In genomic region chr17:77579717-77580116, GRCh38 we compare ENCODE assay signal across 15 cellular contexts.
DNase-seq lines count a peak whose midpoint lies in the region; ATAC-seq and TF ChIP-seq lines count a peak whose summit lies in the region.
"Had no signal": no experiment of that assay in that cellular context is flagged by ENCODE, and none has a peak within 500 bp of the region (broad histone marks: within the 10 kb centered on the region; RNA-seq: fewer than 3 reads in every experiment).

No MANE protein-coding gene starts in this region.

- peak; percentile 71 to 86 for ATAC-seq in lower lobe of right lung
- ATAC-seq: mucosa of descending colon had no signal

- H3K36me3 ChIP-seq in BLaER1 treated with 17β-estradiol and CSF1 and Interleukin-3, amounts not matched to agents 10 nM and 100 nM, result no peaks in the 10 kb centered on the region
- H3K36me3 ChIP-seq in Karpas-422 (ENCODE audit: insufficient read depth, low read length) (no peaks in the 10 kb centered on the region), lower lobe of right lung (no peaks in the 10 kb centered on the region)

- DNase-seq in Karpas-422, result peak; percentile 46
- DNase-seq in OCI-M1 (lab: John Stamatoyannopoulos, UW), result peak; percentile 90
- peak; percentile 28 for DNase-seq in lower lobe of right lung
- no peak for DNase-seq in GM03348 (ENCODE audit: low spot score)
- DNase-seq in GM20000 (ENCODE audit: low spot score), result no peak
- DNase-seq in NCI-H526 (lab: John Stamatoyannopoulos, UW), result no peak
- no peak for DNase-seq in glomerular visceral epithelial cell (ENCODE audit: extremely low spot score)
- DNase-seq: anterior cingulate cortex; erythroblast; NCI-H1105 treated with DMSO at 0.1 percent for 48 hours; NCI-H526 treated with DMSO at 0.1 percent for 48 hours; stimulated activated CD4-positive, alpha-beta T cell treated with anti-CD3 and anti-CD28 coated beads, Interleukin-4, amount 100 ng/mL, for 1 hour had no signal

- H3K27ac ChIP-seq in BLaER1 treated with 17β-estradiol and CSF1 and Interleukin-3, amounts not matched to agents 10 nM and 100 nM, result peak overlapping the region in 9 of 11 experiments; percentile 25 to 66 (median 52); a peak in 14 of 22 replicates
- no peak overlapping the region for H3K27ac ChIP-seq in Karpas-422 (ENCODE audit: low read length)
- H3K27ac ChIP-seq in lower lobe of right lung, result no peak overlapping the region
- H3K27ac ChIP-seq: RWPE1 had no signal

- H3K4me1 ChIP-seq in BLaER1 treated with 17β-estradiol and CSF1 and Interleukin-3, amounts not matched to agents 10 nM and 100 nM, result peaks cover 31 to 52% (median 37%) of the 10 kb centered on the region in 10 experiments
- H3K4me1 ChIP-seq in Karpas-422 (ENCODE audit: low read length), result no peaks in the 10 kb centered on the region
- H3K4me1 ChIP-seq in lower lobe of right lung, result no peaks in the 10 kb centered on the region

- intact Hi-C loops in lower lobe of right lung (cut with DNase I), result no loop called here

- no peaks in the 10 kb centered on the region for H3K9me2 ChIP-seq in Karpas-422 (replicated peaks; ENCODE audit: insufficient read depth, low read length)

- peaks cover 0 to 12% (median 9%) of the 10 kb centered on the region in 11 experiments; a peak in 14 of 22 replicates for H3K9me3 ChIP-seq in BLaER1 treated with 17β-estradiol and CSF1 and Interleukin-3, amounts not matched to agents 10 nM and 100 nM (replicated peaks in 1 of 11)
- H3K9me3 ChIP-seq in Karpas-422 (ENCODE audit: low read length), result no peaks in the 10 kb centered on the region
- no peaks in the 10 kb centered on the region for H3K9me3 ChIP-seq in lower lobe of right lung
- H3K9me3 ChIP-seq: mucosa of descending colon had no signal

- H3K4me2 ChIP-seq in BLaER1 treated with 17β-estradiol and CSF1 and Interleukin-3, amounts not matched to agents 10 nM and 100 nM, result peak overlapping the region; percentile 57 to 95 (median 66)
- no peak overlapping the region for H3K4me2 ChIP-seq in Karpas-422 (ENCODE audit: low read depth, low read length, poor library complexity, severe bottlenecking)

- H3K9ac ChIP-seq in BLaER1 treated with 17β-estradiol and CSF1 and Interleukin-3, amounts not matched to agents 10 nM and 100 nM, result peak overlapping the region in 9 of 11 experiments; percentile 0 to 65 (median 38); a peak in 9 of 22 replicates
- H3K9ac ChIP-seq in Karpas-422 (ENCODE audit: low read length), result no peak overlapping the region

- H3K79me2 ChIP-seq in Karpas-422 (ENCODE audit: low read length), result no peaks in the 10 kb centered on the region

- no peak for TF ChIP-seq CTCF in lower lobe of right lung (IDR thresholded peaks at IDR 0.05)
- TF ChIP-seq CTCF in GM20000 (IDR thresholded peaks at IDR 0.05; ENCODE audit: extremely low read depth, missing control alignments), result no peak

- 0 out of 22 replicates have a peak, but pooled peaks cover 0 to 5% (median 0%) of the 10 kb centered on the region in 11 experiments for H4K20me1 ChIP-seq in BLaER1 treated with 17β-estradiol and CSF1 and Interleukin-3, amounts not matched to agents 10 nM and 100 nM
- no peaks in the 10 kb centered on the region for H4K20me1 ChIP-seq in Karpas-422 (ENCODE audit: insufficient read depth, low read depth, low read length)

- H2AFZ ChIP-seq in Karpas-422 (ENCODE audit: low read length), result no peak overlapping the region

- no peak overlapping the region; a peak in 1 of 20 replicates for H3K4me3 ChIP-seq in BLaER1 treated with 17β-estradiol and CSF1 and Interleukin-3, amounts not matched to agents 10 nM and 100 nM
- H3K4me3 ChIP-seq in Karpas-422 (ENCODE audit: low read length) (no peak overlapping the region), lower lobe of right lung (no peak overlapping the region)
- H3K4me3 ChIP-seq: mucosa of descending colon had no signal

- no peaks in the 10 kb centered on the region for H3K27me3 ChIP-seq in BLaER1 treated with 17β-estradiol and CSF1 and Interleukin-3, amounts not matched to agents 10 nM and 100 nM
- H3K27me3 ChIP-seq in Karpas-422 (ENCODE audit: low read length) (no peaks in the 10 kb centered on the region), lower lobe of right lung (ENCODE audit: low read depth) (no peaks in the 10 kb centered on the region)

Comparison
In these comparisons a context has a peak if more than half of its experiments do, and no peak if none do; other contexts are left out.
1. H3K27ac ChIP-seq: peak in BLaER1 treated with 17β-estradiol and CSF1 and Interleukin-3, amounts not matched to agents 10 nM and 100 nM (9 of 11); none in Karpas-422 (single experiment) and lower lobe of right lung (single experiment).
2. DNase-seq: peak in Karpas-422 (single experiment), OCI-M1 (single experiment) and lower lobe of right lung (single experiment); none in GM03348 (single experiment), GM20000 (single experiment), NCI-H526 (0 of 2) and glomerular visceral epithelial cell (single experiment).